Comparison of ENCODE assay signal across 10 cellular contexts in genomic region chr16:85651822-85652430, GRCh38. TPM values are rescaled to one million over a fixed set of nuclear protein-coding genes. Genes with fewer than 3 reads are reported as not detected.
DNase-seq lines count a peak whose midpoint lies in the region; ATAC-seq and TF ChIP-seq lines count a peak whose summit lies in the region.
"Had no signal": no experiment of that assay in that cellular context is flagged by ENCODE, and none has a peak within 500 bp of the region (broad histone marks: within the 10 kb centered on the region; RNA-seq: fewer than 3 reads in every experiment).

No MANE protein-coding gene starts in this region.

- H3K27ac ChIP-seq in RWPE1 (peak overlapping the region; percentile 73), cardiac muscle cell (peak overlapping the region; percentile 77)
- H3K27ac ChIP-seq: foreskin keratinocyte had no signal

- CTCF ChIA-PET in RWPE1 (lab: Yijun Ruan, JAX): no interaction called here

- POLR2A ChIA-PET in RWPE1 (lab: Yijun Ruan, JAX; ENCODE audit: low non-redundant PET): no interaction called here

- no peaks in the 10 kb centered on the region for H3K4me1 ChIP-seq in cardiac muscle cell (ENCODE audit: low read depth)
- H3K4me1 ChIP-seq: foreskin keratinocyte had no signal

- TF ChIP-seq CTCF in RWPE1 (conservative IDR thresholded peaks at IDR 0.05; ENCODE audit: low read depth) (no peak), cardiac muscle cell (IDR thresholded peaks at IDR 0.05; ENCODE audit: low read depth, low read length) (no peak), retinal pigment epithelial cell (conservative IDR thresholded peaks at IDR 0.05; ENCODE audit: low read depth, low read length) (no peak)

- H3K27me3 ChIP-seq in cardiac muscle cell: no peaks in the 10 kb centered on the region

- no peak for ATAC-seq in GM18511 (IDR thresholded peaks at IDR 0.05; ENCODE audit: unreplicated experiment)

- H3K4me3 ChIP-seq in cardiac muscle cell (no peak overlapping the region), retinal pigment epithelial cell (ENCODE audit: low read length) (no peak overlapping the region)

- peaks cover 31% of the 10 kb centered on the region for H3K36me3 ChIP-seq in cardiac muscle cell

- no peaks in the 10 kb centered on the region for H3K9me3 ChIP-seq in cardiac muscle cell (ENCODE audit: low read depth)

- DNase-seq in ELR (ENCODE audit: low read depth) (peak; percentile 17), RWPE1 (ENCODE audit: low spot score) (no peak), cardiac muscle cell (ENCODE audit: low read depth in 1 of 2, low spot score in 1 of 2) (no peak), retinal pigment epithelial cell (ENCODE audit: low read depth) (peak; percentile 54), NOMO-1 (lab: John Stamatoyannopoulos, UW; ENCODE audit: unreplicated experiment in 2 of 2) (no peak), ureter (ENCODE audit: low spot score) (no peak), activated T-cell treated with anti-CD3 and anti-CD28 coated beads for 4 hours (no peak)
- DNase-seq: GDM1 had no signal

RNA-seq across cellular contexts. Expression of gene GINS2, which starts 36.8 kb away (rescaled TPM):
- total RNA-seq in cardiac muscle cell (8.9 and 17.9 TPM in 2 replicates), ureter (2.6 TPM)
- polyA plus RNA-seq in cardiac muscle cell: 15.8 and 26.5 TPM in 2 replicates

RNA-seq across cellular contexts. Expression of gene GSE1, which starts 38.8 kb away (rescaled TPM):
- 89.4 and 174 TPM in 2 replicates for total RNA-seq in cardiac muscle cell
- 48.8 and 64.9 TPM in 2 replicates for polyA plus RNA-seq in cardiac muscle cell
- 49.8 TPM for total RNA-seq in ureter

Comparison
In these comparisons a context has a peak if more than half of its experiments do, and no peak if none do; other contexts are left out.
1. DNase-seq: peak in ELR (single experiment) and retinal pigment epithelial cell (single experiment); none in RWPE1 (single experiment), cardiac muscle cell (0 of 2), NOMO-1 (0 of 2), ureter (single experiment) and activated T-cell treated with anti-CD3 and anti-CD28 coated beads for 4 hours (single experiment).